In genomic region chr2:168970860-168971650, GRCh38 we compare ENCODE assay signal across 22 cellular contexts.
"Had no signal": no experiment of that assay in that cellular context is flagged by ENCODE, and none has a peak within 500 bp of the region (broad histone marks: within the 10 kb centered on the region; RNA-seq: fewer than 3 reads in every experiment).

No MANE protein-coding gene starts in this region.

- ATAC-seq: activated CD8-positive, alpha-beta T cell treated with anti-CD3 and anti-CD28 coated beads, Interleukin-2, amount 10 ng/mL, durations not matched to agents 7 days and 5 days; body of pancreas; stimulated activated memory B cell treated with anti-CD40 and anti-IgM and Interleukin-4, amounts not matched to agents 10 μg/mL and 1 μg/mL and 100 μg/mL, for 72 hours had no signal

- DNase-seq: activated CD4-positive, alpha-beta T cell treated with anti-CD3 and anti-CD28 coated beads for 1 hour; activated CD4-positive, alpha-beta T cell treated with anti-CD3 and anti-CD28 coated beads, Interleukin-2, amount 50 U/mL, for 1 hour; activated CD8-positive, alpha-beta T cell treated with anti-CD3 and anti-CD28 coated beads, Interleukin-2, amount 10 ng/mL, durations not matched to agents 7 days and 5 days; activated gamma-delta T cell treated with Interleukin-2 at 50 U/mL for 16 hours; anterior cingulate cortex; body of pancreas; effector CD4-positive, alpha-beta T cell; head of caudate nucleus; hypothalamus; ovary; stimulated activated CD4-positive, alpha-beta T cell treated with anti-CD3 and anti-CD28 coated beads, Interleukin-2, amount 100 ng/mL, for 24 hours; T-helper 9 cell had no signal

- H3K4me3 Mint-ChIP-seq: activated CD8-positive, alpha-beta T cell treated with anti-CD3 and anti-CD28 coated beads, Interleukin-2, amount 10 ng/mL, durations not matched to agents 7 days and 5 days; activated naive CD4-positive, alpha-beta T cell treated with anti-CD3 and anti-CD28 coated beads, Interleukin-2, amount 50 U/mL, for 24 hours; activated T-helper 1 cell treated with anti-CD3 and anti-CD28 coated beads, Interleukin-12 subunit alpha, Interleukin-12 subunit beta, Interleukin-2, Interleukin-4 antibody, amounts not matched to agents 30 ng/mL and 10 ng/mL and 1 ng/mL, durations not matched to agents 14 hours and 24 hours and 36 hours; memory B cell; nephron; stimulated activated memory B cell treated with anti-CD40 and anti-IgM and Interleukin-4, amounts not matched to agents 10 μg/mL and 1 μg/mL and 100 μg/mL, for 72 hours had no signal

- FAIRE-seq: frontal cortex had no signal

- H3K4me1 Mint-ChIP-seq: activated naive CD4-positive, alpha-beta T cell treated with anti-CD3 and anti-CD28 coated beads, Interleukin-2, amount 50 U/mL, for 24 hours; stimulated activated memory B cell treated with anti-CD40 and anti-IgM and Interleukin-4, amounts not matched to agents 10 μg/mL and 1 μg/mL and 100 μg/mL, for 72 hours had no signal

- H3K4me3 ChIP-seq: body of pancreas, cardiac muscle cell, ovary, prostate gland, skin epidermis had no signal

- H3K27me3 ChIP-seq: body of pancreas, cardiac muscle cell, neutrophil, ovary had no signal

- H3K36me3 ChIP-seq: cardiac muscle cell, neutrophil, ovary, prostate gland had no signal

- H3K36me3 Mint-ChIP-seq: activated naive CD4-positive, alpha-beta T cell treated with anti-CD3 and anti-CD28 coated beads, Interleukin-2, amount 50 U/mL, for 24 hours; memory B cell; stimulated activated memory B cell treated with anti-CD40 and anti-IgM and Interleukin-4, amounts not matched to agents 10 μg/mL and 1 μg/mL and 100 μg/mL, for 72 hours had no signal

- H3K4me1 ChIP-seq: body of pancreas, prostate gland had no signal

- H3K9me3 ChIP-seq: body of pancreas, neutrophil, ovary, prostate gland had no signal

- H3K27me3 Mint-ChIP-seq: activated naive CD4-positive, alpha-beta T cell treated with anti-CD3 and anti-CD28 coated beads, Interleukin-2, amount 50 U/mL, for 24 hours; stimulated activated memory B cell treated with anti-CD40 and anti-IgM and Interleukin-4, amounts not matched to agents 10 μg/mL and 1 μg/mL and 100 μg/mL, for 72 hours had no signal

- H3K27ac ChIP-seq: body of pancreas, cardiac muscle cell, neutrophil, ovary, prostate gland had no signal

- H3K9me3 Mint-ChIP-seq: activated naive CD4-positive, alpha-beta T cell treated with anti-CD3 and anti-CD28 coated beads, Interleukin-2, amount 50 U/mL, for 24 hours; activated T-helper 1 cell treated with anti-CD3 and anti-CD28 coated beads, Interleukin-12 subunit alpha, Interleukin-12 subunit beta, Interleukin-2, Interleukin-4 antibody, amounts not matched to agents 30 ng/mL and 10 ng/mL and 1 ng/mL, durations not matched to agents 14 hours and 24 hours and 36 hours; memory B cell; nephron; stimulated activated memory B cell treated with anti-CD40 and anti-IgM and Interleukin-4, amounts not matched to agents 10 μg/mL and 1 μg/mL and 100 μg/mL, for 72 hours had no signal

- H3K27ac Mint-ChIP-seq: activated CD8-positive, alpha-beta T cell treated with anti-CD3 and anti-CD28 coated beads, Interleukin-2, amount 10 ng/mL, durations not matched to agents 7 days and 5 days; activated naive CD4-positive, alpha-beta T cell treated with anti-CD3 and anti-CD28 coated beads, Interleukin-2, amount 50 U/mL, for 24 hours; activated T-helper 1 cell treated with anti-CD3 and anti-CD28 coated beads, Interleukin-12 subunit alpha, Interleukin-12 subunit beta, Interleukin-2, Interleukin-4 antibody, amounts not matched to agents 30 ng/mL and 10 ng/mL and 1 ng/mL, durations not matched to agents 14 hours and 24 hours and 36 hours; memory B cell; nephron; stimulated activated memory B cell treated with anti-CD40 and anti-IgM and Interleukin-4, amounts not matched to agents 10 μg/mL and 1 μg/mL and 100 μg/mL, for 72 hours had no signal
